Comparison of ENCODE assay signal across 1 cellular context in genomic region chr1:168178638-168179410, GRCh38.
A peak's percentile ranks its signal among the peaks of the same experiment; 100 is the strongest.
TF ChIP-seq lines count a peak whose summit lies in the region.

Gene TIPRL, plus strand, starts transcription at chr1:168178962. Its CDS starts 116 bp downstream, at chr1:168179078.

TF ChIP-seq in HEK293, 187 proteins besides CTCF, POLR2A, EP300 and RAD21 (continued from another document and continues in another):
- TF ChIP-seq PRDM10 (tag by site-specific recombination; IDR thresholded peaks at IDR 0.05) (peak; percentile 91), TCF7L2 (IDR thresholded peaks at IDR 0.05; ENCODE audit: borderline replicate concordance, low read depth, low read length) (no peak), ZNF514 (tag by site-specific recombination; IDR thresholded peaks at IDR 0.05) (no peak), EGR2 (tag by site-specific recombination; IDR thresholded peaks at IDR 0.05; ENCODE audit: low read depth) (no peak), PRDM4 (tag by site-specific recombination; IDR thresholded peaks at IDR 0.05) (peak; percentile 50; the same call in 1 of the 2 replicates), ZNF416 (tag by site-specific recombination; IDR thresholded peaks at IDR 0.05) (no peak), ZNF292 (tag by site-specific recombination; IDR thresholded peaks at IDR 0.05; ENCODE audit: borderline replicate concordance, low read depth) (no peak), MEIS1 (CRISPR knock-in tag; IDR thresholded peaks at IDR 0.05; ENCODE audit: borderline replicate concordance) (no peak), ZNF362 (tag by site-specific recombination; IDR thresholded peaks at IDR 0.05) (peak; percentile 85; the same call in 1 of the 2 replicates), MZF1 (tag by site-specific recombination; IDR thresholded peaks at IDR 0.05; ENCODE audit: borderline replicate concordance) (peak; percentile 97), ZNF132 (tag by site-specific recombination; IDR thresholded peaks at IDR 0.05; ENCODE audit: borderline replicate concordance) (no peak), ZFP37 (tag by site-specific recombination; IDR thresholded peaks at IDR 0.05) (no peak; the same call in none of the 2 replicates), ELK4 (IDR thresholded peaks at IDR 0.05; ENCODE audit: borderline replicate concordance, low read depth, low read length) (no peak), ZNF449 (tag by site-specific recombination; IDR thresholded peaks at IDR 0.05) (no peak), GFI1B (tag by site-specific recombination; IDR thresholded peaks at IDR 0.05) (no peak), ZNF621 (tag by site-specific recombination; IDR thresholded peaks at IDR 0.05) (no peak), OVOL3 (tag by site-specific recombination; IDR thresholded peaks at IDR 0.05) (0 out of 2 replicates have a peak, but pooled peaks have one; percentile 4), ZNF768 (tag by site-specific recombination; IDR thresholded peaks at IDR 0.05) (no peak), KLF17 (tag by site-specific recombination; IDR thresholded peaks at IDR 0.05) (peak; percentile 84), ZNF155 (tag by site-specific recombination; IDR thresholded peaks at IDR 0.05) (no peak), YY1 (tag by site-specific recombination; IDR thresholded peaks at IDR 0.05) (peak; percentile 40; the same call in 1 of the 2 replicates), ZNF548 (tag by site-specific recombination; IDR thresholded peaks at IDR 0.05) (no peak), KLF7 (tag by site-specific recombination; IDR thresholded peaks at IDR 0.05; ENCODE audit: borderline replicate concordance) (peak; percentile 25; the same call in 1 of the 2 replicates), ZBTB7A (tag by site-specific recombination; IDR thresholded peaks at IDR 0.05; ENCODE audit: low read depth) (peak; percentile 16; the same call in 1 of the 2 replicates), ZNF16 (tag by site-specific recombination; IDR thresholded peaks at IDR 0.05; ENCODE audit: low read depth) (no peak), KLF1 (tag by site-specific recombination; IDR thresholded peaks at IDR 0.05) (peak; percentile 81), ZNF341 (tag by site-specific recombination; IDR thresholded peaks at IDR 0.05; ENCODE audit: low read depth) (peak; percentile 87), ZNF423 (tag by site-specific recombination; IDR thresholded peaks at IDR 0.05) (peak; percentile 21; the same call in 1 of the 2 replicates), ZNF404 (tag by site-specific recombination; IDR thresholded peaks at IDR 0.05) (no peak), ZNF777 (tag by site-specific recombination; IDR thresholded peaks at IDR 0.05; ENCODE audit: borderline replicate concordance) (no peak), HOXD13 (CRISPR knock-in tag; IDR thresholded peaks at IDR 0.05; ENCODE audit: borderline replicate concordance) (no peak), HOXC10 (CRISPR knock-in tag; IDR thresholded peaks at IDR 0.05) (no peak), PRDM6 (tag by site-specific recombination; IDR thresholded peaks at IDR 0.05) (peak; percentile 74; the same call in 1 of the 2 replicates), ZNF157 (tag by site-specific recombination; IDR thresholded peaks at IDR 0.05) (no peak), IKZF3 (tag by site-specific recombination; IDR thresholded peaks at IDR 0.05) (peak; percentile 98), SP2 (tag by site-specific recombination; IDR thresholded peaks at IDR 0.05) (peak; percentile 93), KLF8 (tag by site-specific recombination; IDR thresholded peaks at IDR 0.05) (peak; percentile 93), ZNF596 (tag by site-specific recombination; IDR thresholded peaks at IDR 0.05) (no peak), ZNF202 (tag by site-specific recombination; IDR thresholded peaks at IDR 0.05; ENCODE audit: borderline replicate concordance) (no peak), ZNF146 (tag by site-specific recombination; IDR thresholded peaks at IDR 0.05) (peak; percentile 3; the same call in 1 of the 2 replicates), REPIN1 (tag by site-specific recombination; IDR thresholded peaks at IDR 0.05; ENCODE audit: low read depth) (no peak), ZNF639 (tag by site-specific recombination; IDR thresholded peaks at IDR 0.05) (peak; percentile 80; the same call in 1 of the 2 replicates), ZNF169 (tag by site-specific recombination; IDR thresholded peaks at IDR 0.05) (no peak), ZNF701 (tag by site-specific recombination; IDR thresholded peaks at IDR 0.05) (no peak), ZNF624 (tag by site-specific recombination; IDR thresholded peaks at IDR 0.05) (no peak), KLF9 (tag by site-specific recombination; IDR thresholded peaks at IDR 0.05; ENCODE audit: low read depth) (peak; percentile 94), ZNF571 (tag by site-specific recombination; IDR thresholded peaks at IDR 0.05) (no peak), ZNF600 (tag by site-specific recombination; IDR thresholded peaks at IDR 0.05) (peak; percentile 67; the same call in 1 of the 2 replicates), BCL11A (tag by site-specific recombination; IDR thresholded peaks at IDR 0.05; ENCODE audit: low read depth) (peak; percentile 28; the same call in 1 of the 2 replicates), ZNF791 (tag by site-specific recombination; IDR thresholded peaks at IDR 0.05) (no peak), ZBTB26 (tag by site-specific recombination; optimal IDR thresholded peaks at IDR 0.05) (peak; percentile 42), ZNF837 (tag by site-specific recombination; IDR thresholded peaks at IDR 0.05) (no peak), SALL2 (tag by site-specific recombination; IDR thresholded peaks at IDR 0.05; ENCODE audit: borderline replicate concordance) (no peak), GLI2 (tag by site-specific recombination; IDR thresholded peaks at IDR 0.05; ENCODE audit: borderline replicate concordance, low read depth) (no peak), MYNN (tag by site-specific recombination; IDR thresholded peaks at IDR 0.05; ENCODE audit: borderline replicate concordance) (no peak), ZNF677 (tag by site-specific recombination; IDR thresholded peaks at IDR 0.05) (no peak), ZNF707 (tag by site-specific recombination; IDR thresholded peaks at IDR 0.05) (no peak)
